Comparison of ENCODE assay signal across 2 cellular contexts in the genomic region with DNA sequence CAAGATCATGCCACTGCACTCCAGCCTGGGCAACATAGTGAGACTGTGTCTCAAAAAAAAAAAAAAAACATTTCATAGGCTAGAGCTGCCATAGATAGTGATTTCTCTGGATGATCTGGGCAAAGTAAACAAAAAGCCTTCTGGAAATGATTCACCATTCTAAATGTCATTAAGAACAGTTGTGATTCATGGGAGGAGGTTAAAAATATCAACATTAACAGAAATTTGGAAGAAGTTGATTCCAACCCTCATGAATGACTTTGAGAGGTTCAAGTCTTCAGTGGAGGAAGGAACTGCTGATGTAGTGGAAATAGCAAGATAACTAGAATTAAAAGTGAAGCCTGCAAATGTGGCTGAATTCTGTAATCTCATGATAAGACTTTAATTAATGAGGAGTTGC.
TF ChIP-seq lines count a peak whose summit lies in the region.

No MANE protein-coding gene starts in this region.

TF ChIP-seq in A549, 52 proteins besides CTCF, POLR2A, EP300 and RAD21:
- TF ChIP-seq EHF (CRISPR knock-in tag; IDR thresholded peaks at IDR 0.05), result no peak
- no peak for TF ChIP-seq HOXB5 (CRISPR knock-in tag; IDR thresholded peaks at IDR 0.05)
- no peak for TF ChIP-seq CEBPB (IDR thresholded peaks at IDR 0.05)
- no peak for TF ChIP-seq GATA3 (IDR thresholded peaks at IDR 0.05; ENCODE audit: borderline replicate concordance)
- no peak for TF ChIP-seq FOSL2 (IDR thresholded peaks at IDR 0.05)
- TF ChIP-seq FOSL2 (CRISPR knock-in tag; IDR thresholded peaks at IDR 0.05), result peak; percentile 12; the same call in 1 of the 2 replicates
- TF ChIP-seq, protein P1, sequence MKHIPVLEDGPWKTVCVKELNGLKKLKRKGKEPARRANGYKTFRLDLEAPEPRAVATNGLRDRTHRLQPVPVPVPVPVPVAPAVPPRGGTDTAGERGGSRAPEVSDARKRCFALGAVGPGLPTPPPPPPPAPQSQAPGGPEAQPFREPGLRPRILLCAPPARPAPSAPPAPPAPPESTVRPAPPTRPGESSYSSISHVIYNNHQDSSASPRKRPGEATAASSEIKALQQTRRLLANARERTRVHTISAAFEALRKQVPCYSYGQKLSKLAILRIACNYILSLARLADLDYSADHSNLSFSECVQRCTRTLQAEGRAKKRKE (CRISPR knock-in tag; IDR thresholded peaks at IDR 0.05; ENCODE audit: low read depth), result no peak
- TF ChIP-seq PHF8 (IDR thresholded peaks at IDR 0.05; ENCODE audit: borderline replicate concordance, low read depth), result no peak
- no peak for TF ChIP-seq TP53 (CRISPR knock-in tag; IDR thresholded peaks at IDR 0.05)
- no peak for TF ChIP-seq RNF2 (IDR thresholded peaks at IDR 0.05; ENCODE audit: borderline replicate concordance, low read depth)
- TF ChIP-seq, protein P2, sequence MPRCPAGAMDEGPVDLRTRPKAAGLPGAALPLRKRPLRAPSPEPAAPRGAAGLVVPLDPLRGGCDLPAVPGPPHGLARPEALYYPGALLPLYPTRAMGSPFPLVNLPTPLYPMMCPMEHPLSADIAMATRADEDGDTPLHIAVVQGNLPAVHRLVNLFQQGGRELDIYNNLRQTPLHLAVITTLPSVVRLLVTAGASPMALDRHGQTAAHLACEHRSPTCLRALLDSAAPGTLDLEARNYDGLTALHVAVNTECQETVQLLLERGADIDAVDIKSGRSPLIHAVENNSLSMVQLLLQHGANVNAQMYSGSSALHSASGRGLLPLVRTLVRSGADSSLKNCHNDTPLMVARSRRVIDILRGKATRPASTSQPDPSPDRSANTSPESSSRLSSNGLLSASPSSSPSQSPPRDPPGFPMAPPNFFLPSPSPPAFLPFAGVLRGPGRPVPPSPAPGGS (IDR thresholded peaks at IDR 0.05), result no peak
- no peak for TF ChIP-seq ZFP36 (IDR thresholded peaks at IDR 0.05; ENCODE audit: borderline replicate concordance, partially characterized antibody)
- TF ChIP-seq NR3C1 (IDR thresholded peaks at IDR 0.05), result no peak
- TF ChIP-seq MAFK (IDR thresholded peaks at IDR 0.05; ENCODE audit: partially characterized antibody), result peak; percentile 60

TF ChIP-seq in K562, 482 proteins besides CTCF, POLR2A, EP300 and RAD21:
- peak; percentile 40; the same call in 1 of the 2 replicates for TF ChIP-seq ZNF316 (IDR thresholded peaks at IDR 0.05)
- TF ChIP-seq FOXK1 (CRISPR knock-in tag; IDR thresholded peaks at IDR 0.05; ENCODE audit: borderline replicate concordance), result no peak
- TF ChIP-seq GABPA (tag; conservative IDR thresholded peaks at IDR 0.05; ENCODE audit: low read depth), result no peak
- no peak for TF ChIP-seq TRIM28 (IDR thresholded peaks at IDR 0.05)
- TF ChIP-seq, protein P3, sequence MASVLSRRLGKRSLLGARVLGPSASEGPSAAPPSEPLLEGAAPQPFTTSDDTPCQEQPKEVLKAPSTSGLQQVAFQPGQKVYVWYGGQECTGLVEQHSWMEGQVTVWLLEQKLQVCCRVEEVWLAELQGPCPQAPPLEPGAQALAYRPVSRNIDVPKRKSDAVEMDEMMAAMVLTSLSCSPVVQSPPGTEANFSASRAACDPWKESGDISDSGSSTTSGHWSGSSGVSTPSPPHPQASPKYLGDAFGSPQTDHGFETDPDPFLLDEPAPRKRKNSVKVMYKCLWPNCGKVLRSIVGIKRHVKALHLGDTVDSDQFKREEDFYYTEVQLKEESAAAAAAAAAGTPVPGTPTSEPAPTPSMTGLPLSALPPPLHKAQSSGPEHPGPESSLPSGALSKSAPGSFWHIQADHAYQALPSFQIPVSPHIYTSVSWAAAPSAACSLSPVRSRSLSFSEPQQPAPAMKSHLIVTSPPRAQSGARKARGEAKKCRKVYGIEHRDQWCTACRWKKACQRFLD (CRISPR knock-in tag; IDR thresholded peaks at IDR 0.05), result no peak
- TF ChIP-seq, protein P4, sequence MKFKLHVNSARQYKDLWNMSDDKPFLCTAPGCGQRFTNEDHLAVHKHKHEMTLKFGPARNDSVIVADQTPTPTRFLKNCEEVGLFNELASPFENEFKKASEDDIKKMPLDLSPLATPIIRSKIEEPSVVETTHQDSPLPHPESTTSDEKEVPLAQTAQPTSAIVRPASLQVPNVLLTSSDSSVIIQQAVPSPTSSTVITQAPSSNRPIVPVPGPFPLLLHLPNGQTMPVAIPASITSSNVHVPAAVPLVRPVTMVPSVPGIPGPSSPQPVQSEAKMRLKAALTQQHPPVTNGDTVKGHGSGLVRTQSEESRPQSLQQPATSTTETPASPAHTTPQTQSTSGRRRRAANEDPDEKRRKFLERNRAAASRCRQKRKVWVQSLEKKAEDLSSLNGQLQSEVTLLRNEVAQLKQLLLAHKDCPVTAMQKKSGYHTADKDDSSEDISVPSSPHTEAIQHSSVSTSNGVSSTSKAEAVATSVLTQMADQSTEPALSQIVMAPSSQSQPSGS (CRISPR knock-in tag; IDR thresholded peaks at IDR 0.05), result no peak
- TF ChIP-seq SLC30A9 (CRISPR knock-in tag; IDR thresholded peaks at IDR 0.05), result no peak
- peak; percentile 18; the same call in 1 of the 2 replicates for TF ChIP-seq C11orf30 (IDR thresholded peaks at IDR 0.05; ENCODE audit: low read depth)
- TF ChIP-seq, protein P5, sequence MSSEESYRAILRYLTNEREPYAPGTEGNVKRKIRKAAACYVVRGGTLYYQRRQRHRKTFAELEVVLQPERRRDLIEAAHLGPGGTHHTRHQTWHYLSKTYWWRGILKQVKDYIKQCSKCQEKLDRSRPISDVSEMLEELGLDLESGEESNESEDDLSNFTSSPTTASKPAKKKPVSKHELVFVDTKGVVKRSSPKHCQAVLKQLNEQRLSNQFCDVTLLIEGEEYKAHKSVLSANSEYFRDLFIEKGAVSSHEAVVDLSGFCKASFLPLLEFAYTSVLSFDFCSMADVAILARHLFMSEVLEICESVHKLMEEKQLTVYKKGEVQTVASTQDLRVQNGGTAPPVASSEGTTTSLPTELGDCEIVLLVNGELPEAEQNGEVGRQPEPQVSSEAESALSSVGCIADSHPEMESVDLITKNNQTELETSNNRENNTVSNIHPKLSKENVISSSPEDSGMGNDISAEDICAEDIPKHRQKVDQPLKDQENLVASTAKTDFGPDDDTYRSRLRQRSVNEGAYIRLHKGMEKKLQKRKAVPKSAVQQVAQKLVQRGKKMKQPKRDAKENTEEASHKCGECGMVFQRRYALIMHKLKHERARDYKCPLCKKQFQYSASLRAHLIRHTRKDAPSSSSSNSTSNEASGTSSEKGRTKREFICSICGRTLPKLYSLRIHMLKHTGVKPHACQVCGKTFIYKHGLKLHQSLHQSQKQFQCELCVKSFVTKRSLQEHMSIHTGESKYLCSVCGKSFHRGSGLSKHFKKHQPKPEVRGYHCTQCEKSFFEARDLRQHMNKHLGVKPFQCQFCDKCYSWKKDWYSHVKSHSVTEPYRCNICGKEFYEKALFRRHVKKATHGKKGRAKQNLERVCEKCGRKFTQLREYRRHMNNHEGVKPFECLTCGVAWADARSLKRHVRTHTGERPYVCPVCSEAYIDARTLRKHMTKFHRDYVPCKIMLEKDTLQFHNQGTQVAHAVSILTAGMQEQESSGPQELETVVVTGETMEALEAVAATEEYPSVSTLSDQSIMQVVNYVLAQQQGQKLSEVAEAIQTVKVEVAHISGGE (CRISPR knock-in tag; IDR thresholded peaks at IDR 0.05), result no peak
- TF ChIP-seq NR1H2 (CRISPR knock-in tag; IDR thresholded peaks at IDR 0.05), result no peak
- TF ChIP-seq ZNF174 (CRISPR knock-in tag; IDR thresholded peaks at IDR 0.05), result no peak
- peak; percentile 22; the same call in 1 of the 2 replicates for TF ChIP-seq MAFG (tag; conservative IDR thresholded peaks at IDR 0.05)
- TF ChIP-seq POLR2AphosphoS2 (IDR thresholded peaks at IDR 0.05; ENCODE audit: low read length), result no peak
- TF ChIP-seq TAL1 (IDR thresholded peaks at IDR 0.05), result no peak
- TF ChIP-seq, protein P6, sequence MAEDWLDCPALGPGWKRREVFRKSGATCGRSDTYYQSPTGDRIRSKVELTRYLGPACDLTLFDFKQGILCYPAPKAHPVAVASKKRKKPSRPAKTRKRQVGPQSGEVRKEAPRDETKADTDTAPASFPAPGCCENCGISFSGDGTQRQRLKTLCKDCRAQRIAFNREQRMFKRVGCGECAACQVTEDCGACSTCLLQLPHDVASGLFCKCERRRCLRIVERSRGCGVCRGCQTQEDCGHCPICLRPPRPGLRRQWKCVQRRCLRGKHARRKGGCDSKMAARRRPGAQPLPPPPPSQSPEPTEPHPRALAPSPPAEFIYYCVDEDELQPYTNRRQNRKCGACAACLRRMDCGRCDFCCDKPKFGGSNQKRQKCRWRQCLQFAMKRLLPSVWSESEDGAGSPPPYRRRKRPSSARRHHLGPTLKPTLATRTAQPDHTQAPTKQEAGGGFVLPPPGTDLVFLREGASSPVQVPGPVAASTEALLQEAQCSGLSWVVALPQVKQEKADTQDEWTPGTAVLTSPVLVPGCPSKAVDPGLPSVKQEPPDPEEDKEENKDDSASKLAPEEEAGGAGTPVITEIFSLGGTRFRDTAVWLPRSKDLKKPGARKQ (CRISPR knock-in tag; IDR thresholded peaks at IDR 0.05), result no peak
- TF ChIP-seq BCOR (IDR thresholded peaks at IDR 0.05), result no peak
- TF ChIP-seq ZNF212 (CRISPR knock-in tag; IDR thresholded peaks at IDR 0.05), result no peak
- TF ChIP-seq ILF3 (IDR thresholded peaks at IDR 0.05; ENCODE audit: borderline replicate concordance), result no peak
- TF ChIP-seq CC2D1A (IDR thresholded peaks at IDR 0.05), result no peak
- TF ChIP-seq ZNF217 (CRISPR knock-in tag; IDR thresholded peaks at IDR 0.05), result no peak
- TF ChIP-seq, protein P7, sequence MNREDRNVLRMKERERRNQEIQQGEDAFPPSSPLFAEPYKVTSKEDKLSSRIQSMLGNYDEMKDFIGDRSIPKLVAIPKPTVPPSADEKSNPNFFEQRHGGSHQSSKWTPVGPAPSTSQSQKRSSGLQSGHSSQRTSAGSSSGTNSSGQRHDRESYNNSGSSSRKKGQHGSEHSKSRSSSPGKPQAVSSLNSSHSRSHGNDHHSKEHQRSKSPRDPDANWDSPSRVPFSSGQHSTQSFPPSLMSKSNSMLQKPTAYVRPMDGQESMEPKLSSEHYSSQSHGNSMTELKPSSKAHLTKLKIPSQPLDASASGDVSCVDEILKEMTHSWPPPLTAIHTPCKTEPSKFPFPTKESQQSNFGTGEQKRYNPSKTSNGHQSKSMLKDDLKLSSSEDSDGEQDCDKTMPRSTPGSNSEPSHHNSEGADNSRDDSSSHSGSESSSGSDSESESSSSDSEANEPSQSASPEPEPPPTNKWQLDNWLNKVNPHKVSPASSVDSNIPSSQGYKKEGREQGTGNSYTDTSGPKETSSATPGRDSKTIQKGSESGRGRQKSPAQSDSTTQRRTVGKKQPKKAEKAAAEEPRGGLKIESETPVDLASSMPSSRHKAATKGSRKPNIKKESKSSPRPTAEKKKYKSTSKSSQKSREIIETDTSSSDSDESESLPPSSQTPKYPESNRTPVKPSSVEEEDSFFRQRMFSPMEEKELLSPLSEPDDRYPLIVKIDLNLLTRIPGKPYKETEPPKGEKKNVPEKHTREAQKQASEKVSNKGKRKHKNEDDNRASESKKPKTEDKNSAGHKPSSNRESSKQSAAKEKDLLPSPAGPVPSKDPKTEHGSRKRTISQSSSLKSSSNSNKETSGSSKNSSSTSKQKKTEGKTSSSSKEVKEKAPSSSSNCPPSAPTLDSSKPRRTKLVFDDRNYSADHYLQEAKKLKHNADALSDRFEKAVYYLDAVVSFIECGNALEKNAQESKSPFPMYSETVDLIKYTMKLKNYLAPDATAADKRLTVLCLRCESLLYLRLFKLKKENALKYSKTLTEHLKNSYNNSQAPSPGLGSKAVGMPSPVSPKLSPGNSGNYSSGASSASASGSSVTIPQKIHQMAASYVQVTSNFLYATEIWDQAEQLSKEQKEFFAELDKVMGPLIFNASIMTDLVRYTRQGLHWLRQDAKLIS (CRISPR knock-in tag; IDR thresholded peaks at IDR 0.05), result no peak
- TF ChIP-seq NCOA2 (IDR thresholded peaks at IDR 0.05; ENCODE audit: partially characterized antibody in 2 of 2), result no peak
- TF ChIP-seq ZEB2 (IDR thresholded peaks at IDR 0.05), result no peak
- no peak for TF ChIP-seq KAT8 (IDR thresholded peaks at IDR 0.05; ENCODE audit: low read depth)
- no peak for TF ChIP-seq PHF20 (IDR thresholded peaks at IDR 0.05; ENCODE audit: partially characterized antibody)
